9 cellular contexts compared by ENCODE assay signal in the genomic region with DNA sequence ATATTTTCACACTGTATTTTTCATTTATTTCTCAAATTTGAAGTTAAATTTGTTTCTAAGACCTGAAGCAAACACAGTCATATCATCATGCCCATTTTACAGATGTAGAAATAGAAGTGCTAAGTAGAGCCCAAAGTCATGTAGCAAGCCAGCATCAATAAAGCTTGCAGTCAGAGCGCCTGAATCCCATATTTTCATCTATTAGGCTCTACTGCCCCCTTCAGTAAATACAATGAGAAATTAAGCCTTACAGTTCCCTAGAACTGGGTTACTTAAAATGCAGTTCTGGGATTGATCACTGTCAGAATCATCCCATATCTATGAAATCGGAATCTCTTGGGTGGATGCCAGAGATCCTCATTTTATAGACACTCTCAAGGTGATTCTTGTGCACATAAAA.
DNase-seq lines count a peak whose midpoint lies in the region; ATAC-seq and TF ChIP-seq lines count a peak whose summit lies in the region.
"Had no signal": no experiment of that assay in that cellular context is flagged by ENCODE, and none has a peak within 500 bp of the region (broad histone marks: within the 10 kb centered on the region; RNA-seq: fewer than 3 reads in every experiment).

No MANE protein-coding gene starts in this region.

- POLR2A ChIA-PET in activated CD4-positive, alpha-beta T cell treated with anti-CD3 and anti-CD28 coated beads, Interleukin-2, amount 10 ng/mL, durations not matched to agents 7 days and 5 days (lab: Charles Lee) = interaction anchor here (0.6 kb wide), 1 partner anchor 15 kb away, joined by 3 read pairs; no protein-coding TSS in a partner anchor

- no peak overlapping the region for H2AFZ ChIP-seq in OCI-LY1 (ENCODE audit: low read length)

- H3K36me3 Mint-ChIP-seq in activated CD4-positive, alpha-beta T cell treated with anti-CD3 and anti-CD28 coated beads, Interleukin-2, amount 10 ng/mL, durations not matched to agents 7 days and 5 days (ENCODE audit: low read depth) = no peaks in the 10 kb centered on the region

- H4K20me1 ChIP-seq in OCI-LY1 (ENCODE audit: insufficient read depth, low read length) = no peaks in the 10 kb centered on the region

- no peak overlapping the region for H3K9ac ChIP-seq in OCI-LY1 (ENCODE audit: low read length)

- H3F3A ChIP-seq in OCI-LY1 (ENCODE audit: insufficient read depth, low read length) = no peaks in the 10 kb centered on the region

- no peak overlapping the region for H3K4me3 Mint-ChIP-seq in activated CD4-positive, alpha-beta T cell treated with anti-CD3 and anti-CD28 coated beads, Interleukin-2, amount 10 ng/mL, durations not matched to agents 7 days and 5 days
- H3K4me3 Mint-ChIP-seq: stimulated activated naive CD8-positive, alpha-beta T cell treated with anti-CD3 and anti-CD28 coated beads, Interleukin-15, Interleukin-2, amounts not matched to agents 100 ng/mL and 50 ng/mL, for 24 hours had no signal

- no peak overlapping the region for H3K27ac ChIP-seq in OCI-LY1 (ENCODE audit: low read depth, low read length, poor library complexity, severe bottlenecking)

- H3K4me2 ChIP-seq in OCI-LY1 (ENCODE audit: low read length) = no peak overlapping the region

- CTCF ChIA-PET in activated CD4-positive, alpha-beta T cell treated with anti-CD3 and anti-CD28 coated beads, Interleukin-2, amount 10 ng/mL, durations not matched to agents 7 days and 5 days (lab: Charles Lee) = no interaction called here

- DNase-seq in AML-193 (lab: John Stamatoyannopoulos, UW) (peak; percentile 54 to 56), HS-27A (ENCODE audit: low read depth) (peak; percentile 40), fibroblast of gingiva (ENCODE audit: low read depth) (peak; percentile 51), putamen (ENCODE audit: low spot score) (peak; percentile 7), ecto neural progenitor cell (ENCODE audit: low spot score) (no peak)
- no peak for DNase-seq in activated CD4-positive, alpha-beta T cell treated with anti-CD3 and anti-CD28 coated beads, Interleukin-2, amount 10 ng/mL, durations not matched to agents 7 days and 5 days

- no peaks in the 10 kb centered on the region for H3K4me1 Mint-ChIP-seq in activated CD4-positive, alpha-beta T cell treated with anti-CD3 and anti-CD28 coated beads, Interleukin-2, amount 10 ng/mL, durations not matched to agents 7 days and 5 days

- peaks cover 23% of the 10 kb centered on the region for H3K4me1 ChIP-seq in OCI-LY1 (ENCODE audit: insufficient read depth, low read length, severe bottlenecking)

- no peaks in the 10 kb centered on the region for H3K79me2 ChIP-seq in OCI-LY1 (ENCODE audit: insufficient read depth, low read length)

- H3K4me3 ChIP-seq in OCI-LY1 (ENCODE audit: low read depth, low read length, poor library complexity, severe bottlenecking) = no peak overlapping the region

- no peaks in the 10 kb centered on the region; the same call in 1 of the 2 replicates for H3K27me3 ChIP-seq in OCI-LY1 (ENCODE audit: insufficient read depth, low read length)

- H3K36me3 ChIP-seq in OCI-LY1 (ENCODE audit: insufficient read depth, low read length) = no peaks in the 10 kb centered on the region; the same call in 1 of the 2 replicates

- peaks cover 24% of the 10 kb centered on the region for H3K27me3 Mint-ChIP-seq in activated CD4-positive, alpha-beta T cell treated with anti-CD3 and anti-CD28 coated beads, Interleukin-2, amount 10 ng/mL, durations not matched to agents 7 days and 5 days

- H3K9me2 ChIP-seq in OCI-LY1 (ENCODE audit: low read depth, low read length) = no peaks in the 10 kb centered on the region

- TF ChIP-seq CTCF in OCI-LY1 (IDR thresholded peaks at IDR 0.05; ENCODE audit: low read length) = peak; percentile 38; the same call in 1 of the 2 replicates

- no peaks in the 10 kb centered on the region for H3K9me3 ChIP-seq in OCI-LY1 (ENCODE audit: low read length)

- no peaks in the 10 kb centered on the region for H3K9me3 Mint-ChIP-seq in activated CD4-positive, alpha-beta T cell treated with anti-CD3 and anti-CD28 coated beads, Interleukin-2, amount 10 ng/mL, durations not matched to agents 7 days and 5 days
- H3K9me3 Mint-ChIP-seq: stimulated activated naive CD8-positive, alpha-beta T cell treated with anti-CD3 and anti-CD28 coated beads, Interleukin-15, Interleukin-2, amounts not matched to agents 100 ng/mL and 50 ng/mL, for 24 hours had no signal

- no peak for ATAC-seq in GM19452 (IDR thresholded peaks at IDR 0.05; ENCODE audit: unreplicated experiment)

- no peak overlapping the region for H3K27ac Mint-ChIP-seq in activated CD4-positive, alpha-beta T cell treated with anti-CD3 and anti-CD28 coated beads, Interleukin-2, amount 10 ng/mL, durations not matched to agents 7 days and 5 days
- H3K27ac Mint-ChIP-seq: stimulated activated naive CD8-positive, alpha-beta T cell treated with anti-CD3 and anti-CD28 coated beads, Interleukin-15, Interleukin-2, amounts not matched to agents 100 ng/mL and 50 ng/mL, for 24 hours had no signal

Comparison
In these comparisons a context has a peak if more than half of its experiments do, and no peak if none do; other contexts are left out.
1. DNase-seq: peak in AML-193 (2 of 2), HS-27A (single experiment), fibroblast of gingiva (single experiment) and putamen (single experiment); none in ecto neural progenitor cell (single experiment) and activated CD4-positive, alpha-beta T cell treated with anti-CD3 and anti-CD28 coated beads, Interleukin-2, amount 10 ng/mL, durations not matched to agents 7 days and 5 days (single experiment).